In the genomic region with DNA sequence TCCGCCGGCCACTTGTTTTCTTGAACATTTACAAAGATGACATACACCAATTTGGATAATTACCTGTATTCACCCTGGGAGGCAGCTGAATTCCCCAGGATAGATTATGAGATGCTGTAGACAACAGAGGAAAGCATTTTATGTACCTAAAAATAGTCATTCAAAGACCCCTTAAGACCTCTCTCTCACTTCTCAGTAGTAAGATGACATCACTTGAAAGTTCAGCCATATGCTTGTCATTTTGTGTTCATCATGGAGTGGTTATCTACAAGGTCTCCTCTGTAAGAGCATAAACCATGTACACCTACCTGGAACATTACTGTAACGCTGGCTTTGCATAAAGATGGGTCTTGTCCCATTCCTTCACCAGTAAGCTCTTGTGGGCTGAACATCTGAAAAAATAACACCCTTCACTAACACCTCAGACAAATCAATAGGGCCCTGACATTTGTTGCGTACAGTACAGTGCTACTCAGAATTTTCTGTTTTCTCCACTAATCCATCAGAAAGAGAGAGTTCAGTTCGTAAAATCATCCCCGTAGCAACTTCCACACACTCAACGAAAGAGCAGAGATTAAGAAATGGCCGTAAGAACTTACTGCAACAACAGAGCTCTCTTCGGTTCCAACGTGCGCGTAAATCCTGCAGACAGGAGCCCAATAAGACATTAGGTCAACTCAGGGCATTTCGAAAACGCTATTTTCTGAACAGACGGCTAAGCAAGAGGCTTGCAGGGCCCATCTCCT, we compare ENCODE assay signal across 8 cellular contexts. TPM values are rescaled to one million over a fixed set of nuclear protein-coding genes. Genes with fewer than 3 reads are reported as not detected.
DNase-seq lines count a peak whose midpoint lies in the region; ATAC-seq and TF ChIP-seq lines count a peak whose summit lies in the region.

No MANE protein-coding gene starts in this region.

- H3K9ac ChIP-seq in iPS-18a (ENCODE audit: low read length) (peak overlapping the region; percentile 98), subcutaneous abdominal adipose tissue (ENCODE audit: low read length in 5 of 5) (peak overlapping the region; percentile 50 to 91 (median 80))

- peak overlapping the region; percentile 99 for H3K4me3 Mint-ChIP-seq in activated B cell treated with CpG ODN at 0.5 μM for 24 hours

- peaks cover 65% of the 10 kb centered on the region for H3K4me1 Mint-ChIP-seq in activated B cell treated with CpG ODN at 0.5 μM for 24 hours

- H3K27me3 ChIP-seq in iPS-18a (ENCODE audit: control insufficient read depth, insufficient read depth, low read length): no peaks in the 10 kb centered on the region
- no peaks in the 10 kb centered on the region for H3K27me3 ChIP-seq in subcutaneous abdominal adipose tissue (ENCODE audit: control insufficient read depth in 5 of 5, insufficient read depth in 4 of 5, low read length in 5 of 5)

- H3K36me3 Mint-ChIP-seq in activated B cell treated with CpG ODN at 0.5 μM for 24 hours (ENCODE audit: low read depth): peaks cover 52% of the 10 kb centered on the region

- H3K36me3 ChIP-seq in iPS-18a (ENCODE audit: control insufficient read depth, low read depth, low read length): peaks cover 38% of the 10 kb centered on the region
- H3K36me3 ChIP-seq in subcutaneous abdominal adipose tissue (ENCODE audit: control insufficient read depth in 5 of 5, insufficient read depth in 5 of 5, low read length in 5 of 5): peaks cover 22 to 34% (median 29%) of the 10 kb centered on the region in 5 donors

- H3K4me3 ChIP-seq in iPS-18a (ENCODE audit: low read length) (peak overlapping the region; percentile 83), subcutaneous abdominal adipose tissue (ENCODE audit: low read depth in 1 of 5, low read length in 5 of 5) (peak overlapping the region; percentile 82 to 94 (median 93))

- H3K4me1 ChIP-seq in iPS-18a (ENCODE audit: control insufficient read depth, low read depth, low read length): peaks cover 12% of the 10 kb centered on the region
- H3K4me1 ChIP-seq in subcutaneous abdominal adipose tissue (ENCODE audit: control insufficient read depth in 5 of 5, insufficient read depth in 5 of 5, low read length in 5 of 5): peaks cover 2 to 36% (median 34%) of the 10 kb centered on the region in 5 donors

- no peaks in the 10 kb centered on the region for H3K27me3 Mint-ChIP-seq in activated B cell treated with CpG ODN at 0.5 μM for 24 hours

- peak overlapping the region; percentile 95 for H3K27ac ChIP-seq in iPS-18a (ENCODE audit: low read length)
- peak overlapping the region; percentile 85 for H3K27ac ChIP-seq in subcutaneous abdominal adipose tissue (ENCODE audit: low read depth, low read length)

- CTCF ChIA-PET in activated B cell treated with CpG ODN at 0.5 μM for 24 hours (lab: Charles Lee): interaction anchor here (0.9 to 3.4 kb wide), 3 partner anchors 26 to 185 kb away, joined by 3 to 26 read pairs (median 16); partner anchors contain the start of gene SLC3A2

- intact Hi-C loops in activated B cell treated with CpG ODN at 0.5 μM for 24 hours (cut with micrococcal nuclease): loop anchor here (1.0 kb wide), 1 partner anchor 13 kb away; no protein-coding TSS in a partner anchor

- DNase-seq in DMS53 (lab: John Stamatoyannopoulos, UW) (peak; percentile 37), DMS53 treated with DMSO at 0.1 percent for 48 hours (lab: John Stamatoyannopoulos, UW; ENCODE audit: unreplicated experiment) (no peak), activated B cell treated with CpG ODN at 0.5 μM for 24 hours (no peak), NCI-H774 (lab: John Stamatoyannopoulos, UW) (no peak), mesenteric fat pad (ENCODE audit: low spot score) (no peak)

- TF ChIP-seq CTCF in activated B cell treated with CpG ODN at 0.5 μM for 24 hours (IDR thresholded peaks at IDR 0.05): no peak

- ATAC-seq in activated B cell treated with CpG ODN at 0.5 μM for 24 hours (ENCODE audit: low read depth) (no peak), HG03432 (IDR thresholded peaks at IDR 0.05; ENCODE audit: unreplicated experiment) (no peak)

- H3K27ac Mint-ChIP-seq in activated B cell treated with CpG ODN at 0.5 μM for 24 hours: peak overlapping the region; percentile 96

- H3K9me3 ChIP-seq in iPS-18a (ENCODE audit: control insufficient read depth, low read depth, low read length): no peaks in the 10 kb centered on the region
- H3K9me3 ChIP-seq in subcutaneous abdominal adipose tissue (ENCODE audit: control insufficient read depth in 5 of 5, low read length in 5 of 5): no peaks in the 10 kb centered on the region

- no peaks in the 10 kb centered on the region for H3K9me3 Mint-ChIP-seq in activated B cell treated with CpG ODN at 0.5 μM for 24 hours

- POLR2A ChIA-PET in activated B cell treated with CpG ODN at 0.5 μM for 24 hours (lab: Charles Lee): interaction anchor here (0.8 to 10.5 kb wide), 39 partner anchors 10 to 1463 kb away, joined by 3 to 597 read pairs (median 7); partner anchors contain the start of genes B3GAT3, C11orf98, CSKMT and EEF1G

RNA-seq across cellular contexts. Expression of gene WDR74, which starts 15.6 kb away (rescaled TPM):
- total RNA-seq in activated B cell treated with CpG ODN at 0.5 μM for 24 hours: 95.9 and 124 TPM in 2 replicates
- total RNA-seq in mesenteric fat pad: 50.9 TPM

RNA-seq across cellular contexts. Expression of gene TEX54, which starts 22.4 kb away (rescaled TPM):
- total RNA-seq in activated B cell treated with CpG ODN at 0.5 μM for 24 hours: 0.55 TPM in 1 of 2 replicates, not detected in the other
- not detected for total RNA-seq in mesenteric fat pad

RNA-seq across cellular contexts. Expression of gene STX5, which starts 23.1 kb away (rescaled TPM):
- total RNA-seq in activated B cell treated with CpG ODN at 0.5 μM for 24 hours: 58.4 and 71.5 TPM in 2 replicates
- 41.8 TPM for total RNA-seq in mesenteric fat pad

RNA-seq across cellular contexts. Expression of gene SLC3A2, which starts 25.7 kb away (rescaled TPM):
- total RNA-seq in activated B cell treated with CpG ODN at 0.5 μM for 24 hours (270 and 274 TPM in 2 replicates), mesenteric fat pad (202 TPM)

RNA-seq across cellular contexts. Expression of gene NXF1, which starts 49.8 kb away (rescaled TPM):
- total RNA-seq in activated B cell treated with CpG ODN at 0.5 μM for 24 hours (89.1 and 91.6 TPM in 2 replicates), mesenteric fat pad (77.6 TPM)
